Comparison of ENCODE assay signal across 9 cellular contexts in genomic region chr1:203271018-203271743, GRCh38. TPM values are rescaled to one million over a fixed set of nuclear protein-coding genes. Genes with fewer than 3 reads are reported as not detected.
DNase-seq lines count a peak whose midpoint lies in the region; ATAC-seq, FAIRE-seq and TF ChIP-seq lines count a peak whose summit lies in the region.
"Had no signal": no experiment of that assay in that cellular context is flagged by ENCODE, and none has a peak within 500 bp of the region (broad histone marks: within the 10 kb centered on the region; RNA-seq: fewer than 3 reads in every experiment).

No MANE protein-coding gene starts in this region.

- DNase-seq in A549 (ENCODE audit: low read depth in 1 of 2, low spot score in 1 of 2), result peak; percentile 36 to 66
- DNase-seq in NCI-H2227 treated with DMSO at 0.1 percent for 48 hours (lab: John Stamatoyannopoulos, UW), result peak; percentile 67
- peak; percentile 63 to 70 for DNase-seq in activated CD4-positive, alpha-beta T cell treated with anti-CD3 and anti-CD28 coated beads, Interleukin-2, amount 50 U/mL, for 4 hours
- DNase-seq in erythroblast (lab: John Stamatoyannopoulos, UW), result peak; percentile 50 to 68
- DNase-seq in neuronal stem cell (ENCODE audit: low spot score), result no peak
- DNase-seq in islet precursor cell, result no peak

- H3K9me3 ChIP-seq in A549 (no peaks in the 10 kb centered on the region), neuronal stem cell (replicated peaks in 1 of 2; ENCODE audit: control insufficient read depth in 2 of 2, insufficient read depth in 1 of 2, low read depth in 1 of 2, low read length in 2 of 2) (no peaks in the 10 kb centered on the region)
- H3K9me3 ChIP-seq: breast epithelium had no signal

- H3K36me3 ChIP-seq in neuronal stem cell (replicated peaks in 1 of 2; ENCODE audit: control insufficient read depth in 2 of 2, insufficient read depth in 2 of 2, low read length in 2 of 2), result no peaks in the 10 kb centered on the region
- H3K36me3 ChIP-seq: breast epithelium had no signal

- no peak for TF ChIP-seq CTCF in A549 (IDR thresholded peaks at IDR 0.05)

- TF ChIP-seq EP300 in A549 (IDR thresholded peaks at IDR 0.05), result no peak

- H2BK15ac ChIP-seq in neuronal stem cell (ENCODE audit: low read length), result no peak overlapping the region

- H2AK5ac ChIP-seq in neuronal stem cell (ENCODE audit: low read depth, low read length), result no peak overlapping the region

- H3K4ac ChIP-seq in neuronal stem cell (ENCODE audit: low read length), result no peak overlapping the region

- WGBS in A549 (ENCODE audit: missing lambda C conversion rate), result 27% methylated on average over 8 of the region's 8 CpGs
- WGBS in neuronal stem cell (ENCODE audit: extremely low coverage in 2 of 2, insufficient read length in 2 of 2, insufficient replicate concordance in 1 of 2), 2 donors, result no CpG with 5 or more reads among the region's 8 CpGs

- no peak overlapping the region for H4K91ac ChIP-seq in neuronal stem cell (ENCODE audit: low read depth, low read length, poor library complexity)

- H3K18ac ChIP-seq in neuronal stem cell (ENCODE audit: low read length), result no peak overlapping the region

- H3K4me1 ChIP-seq in A549 (peaks cover 13% of the 10 kb centered on the region), neuronal stem cell (ENCODE audit: control insufficient read depth in 2 of 2, insufficient read depth in 1 of 2, low read depth in 1 of 2, low read length in 2 of 2) (peaks cover 13 to 20% of the 10 kb centered on the region in 2 donors)

- H3K4me2 ChIP-seq in A549, result peak overlapping the region; percentile 28; the same call in 2 of the 3 replicates
- no peak overlapping the region for H3K4me2 ChIP-seq in neuronal stem cell (ENCODE audit: insufficient read depth, low read length, poor library complexity, severe bottlenecking)

- H3K14ac ChIP-seq in neuronal stem cell (ENCODE audit: low read length), result no peak overlapping the region

- no peak overlapping the region for H2BK120ac ChIP-seq in neuronal stem cell (ENCODE audit: low read depth, low read length)

- FAIRE-seq in A549 (lab: Jason Lieb, UNC), result no peak

- POLR2A ChIA-PET in A549 (lab: Yijun Ruan, JAX), result no interaction called here

- no peak overlapping the region for H4K8ac ChIP-seq in neuronal stem cell (ENCODE audit: low read depth, low read length)

- peaks cover 0 to 14% (median 0%) of the 10 kb centered on the region in 3 experiments for H3K27me3 ChIP-seq in neuronal stem cell (ENCODE audit: control insufficient read depth in 3 of 3, insufficient read depth in 3 of 3, low read depth in 1 of 3, low read length in 3 of 3)
- H3K27me3 ChIP-seq: breast epithelium had no signal

- TF ChIP-seq RAD21 in A549 (conservative IDR thresholded peaks at IDR 0.05 in 1 of 2, IDR thresholded peaks at IDR 0.05 in 1 of 2), result no peak

- CTCF ChIA-PET in A549 (lab: Yijun Ruan, JAX), result interaction anchor here (1.8 to 21.3 kb wide), 14 partner anchors 12 to 431 kb away, joined by 4 to 510 read pairs (median 56); partner anchors contain the start of genes BTG2 and FMOD

- H3K4me3 ChIP-seq in A549 (no peak overlapping the region), neuronal stem cell (ENCODE audit: low read length in 2 of 2) (no peak overlapping the region)
- H3K4me3 ChIP-seq: breast epithelium had no signal

- ATAC-seq in A549, result peak in 1 of 2 experiments; percentile 59; a peak in 3 of 6 replicates
- peak; percentile 35 for ATAC-seq in GM18868 (IDR thresholded peaks at IDR 0.05; ENCODE audit: unreplicated experiment)
- ATAC-seq in GM21723 (IDR thresholded peaks at IDR 0.05; ENCODE audit: unreplicated experiment), result no peak

- no peak overlapping the region for H2BK12ac ChIP-seq in neuronal stem cell (ENCODE audit: low read length)

- H3K9ac ChIP-seq in neuronal stem cell (ENCODE audit: low read depth, low read length, poor library complexity), result no peak overlapping the region

- TF ChIP-seq POLR2A in A549 (IDR thresholded peaks at IDR 0.05; ENCODE audit: low read length) (no peak), erythroblast (IDR thresholded peaks at IDR 0.05; ENCODE audit: low read length) (no peak)

- H3K27ac ChIP-seq in A549, result peak overlapping the region in 1 of 2 experiments; percentile 37; a peak in 2 of 6 replicates
- H3K27ac ChIP-seq in neuronal stem cell (replicated peaks; ENCODE audit: low read length), result no peak overlapping the region
- H3K27ac ChIP-seq: breast epithelium had no signal

- H2BK5ac ChIP-seq in neuronal stem cell (ENCODE audit: low read length), result no peak overlapping the region

- no peak overlapping the region for H3K23ac ChIP-seq in neuronal stem cell (ENCODE audit: low read depth, low read length, poor library complexity)

- H3K79me1 ChIP-seq in neuronal stem cell (ENCODE audit: low read depth, low read length), result no peaks in the 10 kb centered on the region

- H2AFZ ChIP-seq in neuronal stem cell (ENCODE audit: low read length), result peak overlapping the region; percentile 80

TF ChIP-seq in A549, 52 proteins besides CTCF, POLR2A, EP300 and RAD21:
- TF ChIP-seq NPAS2 (CRISPR knock-in tag; IDR thresholded peaks at IDR 0.05; ENCODE audit: borderline replicate concordance), result no peak
- TF ChIP-seq ZFP36 (IDR thresholded peaks at IDR 0.05; ENCODE audit: borderline replicate concordance, partially characterized antibody), result no peak
- TF ChIP-seq SMC3 (IDR thresholded peaks at IDR 0.05), result no peak
- TF ChIP-seq PBX3 (IDR thresholded peaks at IDR 0.05), result no peak
- no peak for TF ChIP-seq CHD2 (IDR thresholded peaks at IDR 0.05; ENCODE audit: low read length, partially characterized antibody)
- TF ChIP-seq USF2 (IDR thresholded peaks at IDR 0.05), result peak; percentile 82
- TF ChIP-seq JUN (IDR thresholded peaks at IDR 0.05), result no peak

RNA-seq across cellular contexts. Expression of gene BTG2, which starts 34.1 kb away (rescaled TPM):
- polyA plus RNA-seq in A549 (2011; rRNA removed) (16.0 and 16.4 TPM in 2 replicates), A549 (2017; fragmentation: RNase III; extraction: RNeasy Plus Mini Kit Qiagen cat#74134 plus additional on column Dnase treatment) (7.2 to 9.2 TPM (median 8.0 TPM) in 3 replicates)
- 3.9 and 5.7 TPM in 2 replicates for polyA plus RNA-seq in A549 (2012; cell fraction: cytosol; rRNA removed)
- polyA plus RNA-seq in A549 (2012; cell fraction: nucleus; rRNA removed), result 5.7 and 5.8 TPM in 2 replicates
- polyA minus RNA-seq in A549 (2011; rRNA and poly(A)+ RNA removed), result 14.9 and 16.4 TPM in 2 replicates
- polyA plus RNA-seq in neuronal stem cell (2013, experiment 1 of 2), result 59.9 TPM
- polyA plus RNA-seq in neuronal stem cell (2013, experiment 2 of 2), result 59.9 TPM

RNA-seq across cellular contexts. Expression of gene CHIT1, which starts 41.7 kb away (rescaled TPM):
- not detected in 2 replicates for polyA plus RNA-seq in A549 (2011; rRNA removed)
- under 0.01 TPM in 1 of 2 replicates, not detected in the other for polyA plus RNA-seq in A549 (2012; cell fraction: cytosol; rRNA removed)
- polyA plus RNA-seq in A549 (2012; cell fraction: nucleus; rRNA removed), result not detected in 2 replicates
- polyA plus RNA-seq in A549 (2017; fragmentation: RNase III; extraction: RNeasy Plus Mini Kit Qiagen cat#74134 plus additional on column Dnase treatment), result not detected in 3 replicates
- polyA minus RNA-seq in A549 (2011; rRNA and poly(A)+ RNA removed), result not detected in 2 replicates
- polyA plus RNA-seq in neuronal stem cell (2013, experiment 1 of 2), result 0.04 TPM
- polyA plus RNA-seq in neuronal stem cell (2013, experiment 2 of 2), result not detected

Comparison
In these comparisons a context has a peak if more than half of its experiments do, and no peak if none do; other contexts are left out.
1. DNase-seq: peak in A549 (2 of 2), NCI-H2227 treated with DMSO at 0.1 percent for 48 hours (single experiment), activated CD4-positive, alpha-beta T cell treated with anti-CD3 and anti-CD28 coated beads, Interleukin-2, amount 50 U/mL, for 4 hours (2 of 2) and erythroblast (2 of 2); none in neuronal stem cell (single experiment) and islet precursor cell (single experiment).